In the genomic region with DNA sequence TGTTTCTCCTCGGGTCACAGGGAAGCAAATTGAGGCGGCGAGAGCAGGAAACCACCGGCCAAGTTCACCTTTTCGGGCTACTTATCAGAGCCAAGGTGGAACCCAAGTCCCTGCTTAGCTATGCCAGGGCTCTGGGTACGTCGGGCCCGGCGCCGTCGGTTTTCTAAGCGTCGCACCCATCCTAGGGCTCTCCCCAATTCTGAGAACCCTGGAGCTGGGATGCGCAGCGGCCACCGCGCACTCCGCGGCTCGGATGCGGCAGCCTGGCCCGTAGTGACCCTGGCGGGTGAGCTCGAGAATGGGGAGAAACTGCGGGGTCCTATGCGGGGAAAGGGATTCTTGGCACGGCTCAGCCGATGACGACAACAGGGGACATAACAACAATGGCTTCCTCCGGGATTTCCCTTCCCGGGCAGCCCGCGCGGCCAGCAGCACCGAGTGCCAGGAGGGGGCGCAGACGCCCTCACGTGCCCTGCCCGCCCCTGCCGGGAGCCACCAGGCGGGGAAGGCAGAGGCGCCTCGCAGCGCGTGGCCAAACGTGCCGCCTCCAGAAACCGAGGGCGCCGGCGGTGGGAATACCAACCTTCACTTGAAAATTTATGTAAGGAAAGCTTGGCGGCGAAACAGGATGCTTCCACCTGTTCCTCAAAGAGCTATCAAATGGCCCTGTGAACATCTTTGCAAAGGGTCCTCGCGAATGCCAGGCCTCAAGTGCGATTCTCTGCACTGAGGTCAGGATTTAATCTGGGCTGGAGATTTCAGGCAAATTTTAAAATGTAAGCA, we compare ENCODE assay signal across 8 cellular contexts. TPM values are rescaled to one million over a fixed set of nuclear protein-coding genes. Genes with fewer than 3 reads are reported as not detected.
DNase-seq lines count a peak whose midpoint lies in the region; ATAC-seq and TF ChIP-seq lines count a peak whose summit lies in the region.

No MANE protein-coding gene starts in this region.

- peak overlapping the region; percentile 81 for H2AFZ ChIP-seq in hepatocyte

- ATAC-seq in HG02840 (IDR thresholded peaks at IDR 0.05; ENCODE audit: low FRiP score, unreplicated experiment) (no peak), HG03108 (IDR thresholded peaks at IDR 0.05; ENCODE audit: unreplicated experiment) (no peak)

- H4K20me1 ChIP-seq in hepatocyte (ENCODE audit: insufficient read depth, poor library complexity, severe bottlenecking), result no peaks in the 10 kb centered on the region

- POLR2A ChIA-PET in GM10248 (lab: Yijun Ruan, JAX), result interaction anchor here (0.7 kb wide), 1 partner anchor 24 kb away, joined by 3 read pairs; no protein-coding TSS in a partner anchor

- H3K27ac ChIP-seq in ascending aorta (no peak overlapping the region), hepatocyte (no peak overlapping the region), skeletal muscle tissue (ENCODE audit: low read depth, low read length) (no peak overlapping the region)

- H3K9me3 ChIP-seq in ascending aorta (no peaks in the 10 kb centered on the region), hepatocyte (ENCODE audit: low read depth) (no peaks in the 10 kb centered on the region), skeletal muscle tissue (ENCODE audit: control insufficient read depth in 3 of 3, low read length in 3 of 3) (no peaks in the 10 kb centered on the region)

- intact Hi-C loops in ascending aorta (cut with DNase I), result no loop called here

- H3K36me3 ChIP-seq in ascending aorta, result no peaks in the 10 kb centered on the region
- H3K36me3 ChIP-seq in hepatocyte (replicated peaks; ENCODE audit: insufficient read depth, low read depth), result no peaks in the 10 kb centered on the region
- no peaks in the 10 kb centered on the region for H3K36me3 ChIP-seq in skeletal muscle tissue (ENCODE audit: control insufficient read depth in 3 of 3, insufficient read depth in 3 of 3, low read length in 3 of 3)

- no peaks in the 10 kb centered on the region for H3K79me2 ChIP-seq in hepatocyte

- peak overlapping the region in 1 of 3 donors; percentile 25 for H3K9ac ChIP-seq in skeletal muscle tissue (ENCODE audit: low read depth in 1 of 3, low read length in 3 of 3)

- DNase-seq in GM10248 (ENCODE audit: extremely low spot score) (peak; percentile 80), NCI-H1092 (lab: John Stamatoyannopoulos, UW) (peak; percentile 41), SW480 (ENCODE audit: low spot score) (peak; percentile 87), ascending aorta (ENCODE audit: low spot score in 2 of 2) (peak in 1 of 2 donors; percentile 71), hepatocyte (ENCODE audit: low spot score) (peak; percentile 85)

- CTCF ChIA-PET in GM10248 (lab: Yijun Ruan, JAX), result interaction anchor here (1.1 to 6.8 kb wide), 14 partner anchors 8 to 303 kb away, joined by 3 to 99 read pairs (median 5); a partner anchor contains a TSS

- H3K4me1 ChIP-seq in ascending aorta (peaks cover 9 to 29% of the 10 kb centered on the region in 2 donors), hepatocyte (ENCODE audit: insufficient read depth) (peaks cover 31% of the 10 kb centered on the region), skeletal muscle tissue (ENCODE audit: control insufficient read depth in 3 of 3, insufficient read depth in 3 of 3, low read length in 3 of 3) (peaks cover 23 to 33% (median 32%) of the 10 kb centered on the region in 3 donors)

- H3K27me3 ChIP-seq in ascending aorta, result peaks cover 19% of the 10 kb centered on the region
- peaks cover 83% of the 10 kb centered on the region for H3K27me3 ChIP-seq in hepatocyte
- H3K27me3 ChIP-seq in skeletal muscle tissue (ENCODE audit: control insufficient read depth in 3 of 3, insufficient read depth in 3 of 3, low read length in 3 of 3), result peaks cover 61 to 71% (median 63%) of the 10 kb centered on the region in 3 donors

- peak overlapping the region; percentile 99 for H3K4me2 ChIP-seq in hepatocyte

- H3K9me2 ChIP-seq in hepatocyte (replicated peaks; ENCODE audit: insufficient read depth), result no peaks in the 10 kb centered on the region

- TF ChIP-seq CTCF in GM10248 (IDR thresholded peaks at IDR 0.05; ENCODE audit: control extremely low read depth, extremely low read depth, low read depth, missing control alignments), result peak; percentile 61
- TF ChIP-seq CTCF in ascending aorta (IDR thresholded peaks at IDR 0.05), result peak; percentile 9 to 43 (median 23)
- peak; percentile 53 for TF ChIP-seq CTCF in hepatocyte (IDR thresholded peaks at IDR 0.05; ENCODE audit: poor library complexity)

- H3K4me3 ChIP-seq in ascending aorta (peak overlapping the region; percentile 43 to 67), hepatocyte (peak overlapping the region; percentile 39), skeletal muscle tissue (ENCODE audit: low read length in 3 of 3) (peak overlapping the region in 2 of 3 donors; percentile 29 to 45)

- 7% methylated on average over 44 of the region's 56 CpGs for WGBS in hepatocyte (ENCODE audit: low lambda C conversion rate, missing lambda C conversion rate)

RNA-seq across cellular contexts. Expression of a gene that starts 2.1 kb away (rescaled TPM):
- total RNA-seq in ascending aorta (7.6 TPM), hepatocyte (0.20 TPM in 1 of 2 replicates, not detected in the other), skeletal muscle tissue (0.52 TPM)
- polyA plus RNA-seq in hepatocyte, result not detected in 2 replicates

RNA-seq across cellular contexts. Expression of a gene that starts 10.3 kb away (rescaled TPM):
- total RNA-seq in ascending aorta, result not detected
- total RNA-seq in hepatocyte, result not detected in 2 replicates
- polyA plus RNA-seq in hepatocyte, result not detected in 2 replicates
- under 0.01 TPM for total RNA-seq in skeletal muscle tissue

RNA-seq across cellular contexts. Expression of a gene that starts 17.3 kb away (rescaled TPM):
- total RNA-seq in ascending aorta (not detected), hepatocyte (not detected in 2 replicates), skeletal muscle tissue (60.0 TPM)
- not detected in 2 replicates for polyA plus RNA-seq in hepatocyte

RNA-seq across cellular contexts. Expression of a gene that starts 43.3 kb away (rescaled TPM):
- total RNA-seq in ascending aorta (not detected), hepatocyte (1.4 and 2.9 TPM in 2 replicates), skeletal muscle tissue (1.0 TPM)
- polyA plus RNA-seq in hepatocyte, result 1.0 and 2.6 TPM in 2 replicates

RNA-seq across cellular contexts. Expression of a gene that starts 47.8 kb away (rescaled TPM):
- total RNA-seq in ascending aorta (63.4 TPM), hepatocyte (13.2 and 16.6 TPM in 2 replicates), skeletal muscle tissue (28.2 TPM)
- polyA plus RNA-seq in hepatocyte, result 20.7 TPM in 2 replicates

Comparison
In these comparisons a context has a peak if more than half of its experiments do, and no peak if none do; other contexts are left out.
1. RNA of a gene that starts 17.3 kb away (total RNA-seq): 60.0 TPM in skeletal muscle tissue (single experiment); not detected in ascending aorta (single experiment) and not detected in hepatocyte; every median in the first group is over 10 times any median in the second.
2. Peak in every context shown above with its lines, with median percentiles within 50 percentile points of each other: CTCF ChIP-seq and H3K4me3 ChIP-seq.